16 cellular contexts compared by ENCODE assay signal in the genomic region with DNA sequence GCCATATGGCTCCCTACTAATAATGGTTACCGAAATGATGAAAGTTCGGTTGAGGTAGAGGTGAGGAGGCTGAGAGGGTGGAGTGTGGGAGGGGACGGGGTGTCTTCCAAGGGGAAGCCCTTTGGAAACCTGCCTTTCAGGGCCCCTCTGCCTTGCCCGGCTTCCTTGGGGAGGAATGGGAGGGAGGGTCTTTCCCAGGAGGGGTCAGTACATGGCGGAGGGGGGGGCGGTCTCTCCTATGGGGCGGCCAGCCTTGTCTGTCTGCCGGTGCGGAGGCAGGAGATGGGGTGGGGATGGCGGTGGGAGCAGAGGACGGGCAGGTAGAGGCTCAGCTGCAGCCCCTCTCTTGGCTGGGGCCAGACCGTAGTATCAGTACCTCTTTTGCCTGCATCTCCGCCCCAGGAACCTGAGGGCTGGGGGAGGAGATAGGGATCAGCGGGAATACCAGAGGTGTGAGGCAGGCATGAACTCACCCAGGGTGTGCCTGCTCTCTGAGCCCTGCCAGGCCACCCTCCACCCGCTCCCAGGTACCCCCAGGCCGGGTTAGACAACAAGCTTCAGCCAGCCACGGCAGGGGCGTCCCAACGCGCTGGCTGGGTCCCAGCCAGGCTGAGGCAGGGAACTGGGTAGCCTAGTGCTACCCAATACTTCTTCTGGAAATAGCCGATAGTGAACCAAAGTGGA.
"Had no signal": no experiment of that assay in that cellular context is flagged by ENCODE, and none has a peak within 500 bp of the region (broad histone marks: within the 10 kb centered on the region; RNA-seq: fewer than 3 reads in every experiment).

No MANE protein-coding gene starts in this region.

- H3K36me3 Mint-ChIP-seq: naive thymus-derived CD8-positive, alpha-beta T cell; T-cell had no signal

- H3K4me1 ChIP-seq: psoas muscle, right lobe of liver, testis had no signal

- H3K27ac ChIP-seq: coronary artery, psoas muscle, right lobe of liver, testis, VCaP had no signal

- H3K27ac Mint-ChIP-seq: activated CD4-positive, alpha-beta memory T cell treated with anti-CD3 and anti-CD28 coated beads, Interleukin-2, amount 10 ng/mL, durations not matched to agents 7 days and 5 days; T-cell had no signal

- H3K9me3 ChIP-seq: psoas muscle, right lobe of liver, testis had no signal

- H3K9me3 Mint-ChIP-seq: activated CD4-positive, alpha-beta memory T cell treated with anti-CD3 and anti-CD28 coated beads, Interleukin-2, amount 10 ng/mL, durations not matched to agents 7 days and 5 days; naive thymus-derived CD8-positive, alpha-beta T cell; T-cell had no signal

- H3K36me3 ChIP-seq: right lobe of liver had no signal

- DNase-seq: activated CD4-positive, alpha-beta memory T cell treated with anti-CD3 and anti-CD28 coated beads, Interleukin-2, amount 10 ng/mL, durations not matched to agents 7 days and 5 days; effector CD4-positive, alpha-beta T cell; hippocampal formation; left cardiac atrium; naive thymus-derived CD8-positive, alpha-beta T cell; nucleus accumbens; psoas muscle; right lobe of liver; stimulated activated CD4-positive, alpha-beta T cell treated with anti-CD3 and anti-CD28 coated beads, Interleukin-2, amount 100 ng/mL, for 48 hours; stimulated activated naive CD4-positive, alpha-beta T cell treated with Interleukin-2 at 50 U/mL for 16 hours; T-cell; T1000; testis had no signal

- H3K4me3 Mint-ChIP-seq: activated CD4-positive, alpha-beta memory T cell treated with anti-CD3 and anti-CD28 coated beads, Interleukin-2, amount 10 ng/mL, durations not matched to agents 7 days and 5 days; naive thymus-derived CD8-positive, alpha-beta T cell; T-cell had no signal

- ATAC-seq: left cardiac atrium; naive thymus-derived CD8-positive, alpha-beta T cell; psoas muscle; right lobe of liver; T-cell had no signal

- H3K4me1 Mint-ChIP-seq: activated CD4-positive, alpha-beta memory T cell treated with anti-CD3 and anti-CD28 coated beads, Interleukin-2, amount 10 ng/mL, durations not matched to agents 7 days and 5 days; naive thymus-derived CD8-positive, alpha-beta T cell; T-cell had no signal

- H3K27me3 ChIP-seq: right lobe of liver, testis had no signal

- H3K4me3 ChIP-seq: coronary artery, lung, psoas muscle, right lobe of liver, testis had no signal
